8 cellular contexts compared by ENCODE assay signal in genomic region chr19:34501339-34502320, GRCh38. TPM values are rescaled to one million over a fixed set of nuclear protein-coding genes. Genes with fewer than 3 reads are reported as not detected.
DNase-seq lines count a peak whose midpoint lies in the region; ATAC-seq lines count a peak whose summit lies in the region.

No MANE protein-coding gene starts in this region.

- no peaks in the 10 kb centered on the region for H3K9me3 Mint-ChIP-seq in activated CD4-positive, alpha-beta memory T cell treated with anti-CD3 and anti-CD28 coated beads, Interleukin-2, amount 10 ng/mL, durations not matched to agents 7 days and 5 days

- CTCF ChIA-PET in activated CD4-positive, alpha-beta memory T cell treated with anti-CD3 and anti-CD28 coated beads, Interleukin-2, amount 10 ng/mL, durations not matched to agents 7 days and 5 days (lab: Charles Lee): interaction anchor here (2.4 kb wide), 1 partner anchor 211 kb away, joined by 7 read pairs; no protein-coding TSS in a partner anchor

- peaks cover 16% of the 10 kb centered on the region for H3K4me1 Mint-ChIP-seq in activated CD4-positive, alpha-beta memory T cell treated with anti-CD3 and anti-CD28 coated beads, Interleukin-2, amount 10 ng/mL, durations not matched to agents 7 days and 5 days

- H3K9ac ChIP-seq in BLaER1 treated with 17β-estradiol and CSF1 and Interleukin-3, amounts not matched to agents 10 nM and 100 nM: peak overlapping the region in 1 of 11 experiments; percentile 56; a peak in 1 of 22 replicates

- no peak overlapping the region for H3K27ac Mint-ChIP-seq in activated CD4-positive, alpha-beta memory T cell treated with anti-CD3 and anti-CD28 coated beads, Interleukin-2, amount 10 ng/mL, durations not matched to agents 7 days and 5 days

- H3K9me3 ChIP-seq in BLaER1 treated with 17β-estradiol and CSF1 and Interleukin-3, amounts not matched to agents 10 nM and 100 nM (replicated peaks in 1 of 11): no peaks in the 10 kb centered on the region

- peak; percentile 89 for ATAC-seq in GM19351 (IDR thresholded peaks at IDR 0.05; ENCODE audit: unreplicated experiment)

- H3K27ac ChIP-seq in BLaER1 treated with 17β-estradiol and CSF1 and Interleukin-3, amounts not matched to agents 10 nM and 100 nM: no peak overlapping the region

- no peak overlapping the region for H3K4me3 Mint-ChIP-seq in activated CD4-positive, alpha-beta memory T cell treated with anti-CD3 and anti-CD28 coated beads, Interleukin-2, amount 10 ng/mL, durations not matched to agents 7 days and 5 days

- H3K36me3 Mint-ChIP-seq in activated CD4-positive, alpha-beta memory T cell treated with anti-CD3 and anti-CD28 coated beads, Interleukin-2, amount 10 ng/mL, durations not matched to agents 7 days and 5 days (ENCODE audit: low read depth): no peaks in the 10 kb centered on the region

- H3K27me3 Mint-ChIP-seq in activated CD4-positive, alpha-beta memory T cell treated with anti-CD3 and anti-CD28 coated beads, Interleukin-2, amount 10 ng/mL, durations not matched to agents 7 days and 5 days: peaks cover 14% of the 10 kb centered on the region

- peaks cover 4 to 20% (median 14%) of the 10 kb centered on the region in 10 experiments; a peak in 16 of 20 replicates for H3K4me1 ChIP-seq in BLaER1 treated with 17β-estradiol and CSF1 and Interleukin-3, amounts not matched to agents 10 nM and 100 nM

- DNase-seq in HPDE6-E6E7 (ENCODE audit: extremely low spot score): peak; percentile 87
- DNase-seq in NCI-H774 (lab: John Stamatoyannopoulos, UW): peak; percentile 67
- DNase-seq in activated CD4-positive, alpha-beta memory T cell treated with anti-CD3 and anti-CD28 coated beads, Interleukin-2, amount 10 ng/mL, durations not matched to agents 7 days and 5 days: peak; percentile 86
- DNase-seq in ecto neural progenitor cell (ENCODE audit: low spot score): peak; percentile 96
- peak; percentile 92 to 94 for DNase-seq in lung microvascular endothelial cell (ENCODE audit: low read depth in 2 of 2)
- DNase-seq in stimulated activated CD8-positive, alpha-beta memory T cell treated with anti-CD3 and anti-CD28 coated beads, Interleukin-12 subunit alpha, Interleukin-12 subunit beta, amount 100 ng/mL, for 4 hours (ENCODE audit: low read depth): peak; percentile 61

- no peaks in the 10 kb centered on the region; a peak in 2 of 22 replicates for H4K20me1 ChIP-seq in BLaER1 treated with 17β-estradiol and CSF1 and Interleukin-3, amounts not matched to agents 10 nM and 100 nM

- POLR2A ChIA-PET in activated CD4-positive, alpha-beta memory T cell treated with anti-CD3 and anti-CD28 coated beads, Interleukin-2, amount 10 ng/mL, durations not matched to agents 7 days and 5 days (lab: Charles Lee): no interaction called here

- peak overlapping the region in 1 of 10 experiments; percentile 28; a peak in 1 of 20 replicates for H3K4me3 ChIP-seq in BLaER1 treated with 17β-estradiol and CSF1 and Interleukin-3, amounts not matched to agents 10 nM and 100 nM

- peaks cover 0 to 7% (median 0%) of the 10 kb centered on the region in 11 experiments; a peak in 5 of 22 replicates for H3K27me3 ChIP-seq in BLaER1 treated with 17β-estradiol and CSF1 and Interleukin-3, amounts not matched to agents 10 nM and 100 nM

- no peaks in the 10 kb centered on the region for H3K36me3 ChIP-seq in BLaER1 treated with 17β-estradiol and CSF1 and Interleukin-3, amounts not matched to agents 10 nM and 100 nM

- peak overlapping the region; percentile 22 to 81 (median 46); a peak in 14 of 22 replicates for H3K4me2 ChIP-seq in BLaER1 treated with 17β-estradiol and CSF1 and Interleukin-3, amounts not matched to agents 10 nM and 100 nM

RNA-seq across cellular contexts. Expression of gene WTIP, which starts 20.1 kb away (rescaled TPM):
- total RNA-seq in activated CD4-positive, alpha-beta memory T cell treated with anti-CD3 and anti-CD28 coated beads, Interleukin-2, amount 10 ng/mL, durations not matched to agents 7 days and 5 days: under 1 TPM; 0.55 to 0.85 TPM
- total RNA-seq in lung microvascular endothelial cell: 22.2 and 48.0 TPM in 2 replicates

Comparison
In these comparisons a context has a peak if more than half of its experiments do, and no peak if none do; other contexts are left out.
1. RNA of gene WTIP, which starts 20.1 kb away (total RNA-seq): 22.2 to 48.0 TPM in lung microvascular endothelial cell; 0.55 to 0.85 TPM in activated CD4-positive, alpha-beta memory T cell treated with anti-CD3 and anti-CD28 coated beads, Interleukin-2, amount 10 ng/mL, durations not matched to agents 7 days and 5 days; every median in the first group is over 10 times any median in the second.
2. Peak in every context shown above with its lines, with median percentiles within 50 percentile points of each other: DNase-seq.